ENCODE assay signal across 13 cellular contexts in genomic region chr2:54475285-54475684, GRCh38. TPM values are rescaled to one million over a fixed set of nuclear protein-coding genes. Genes with fewer than 3 reads are reported as not detected.
DNase-seq lines count a peak whose midpoint lies in the region; ATAC-seq and TF ChIP-seq lines count a peak whose summit lies in the region.
"Had no signal": no experiment of that assay in that cellular context is flagged by ENCODE, and none has a peak within 500 bp of the region (broad histone marks: within the 10 kb centered on the region; RNA-seq: fewer than 3 reads in every experiment).

No MANE protein-coding gene starts in this region.

- 57% methylated on average over 3 of the region's 3 CpGs for WGBS in esophagus muscularis mucosa
- 55 to 64% methylated on average over 3 of the region's 3 CpGs for WGBS in upper lobe of left lung, 2 donors

- TF ChIP-seq EP300 in esophagus muscularis mucosa (IDR thresholded peaks at IDR 0.05), result no peak
- TF ChIP-seq EP300 in upper lobe of left lung (IDR thresholded peaks at IDR 0.05), result no peak

- H3K27ac ChIP-seq in esophagus muscularis mucosa (replicated peaks in 1 of 4) (peak overlapping the region; percentile 13 to 45 (median 37)), upper lobe of left lung (peak overlapping the region in 3 of 4 donors; percentile 1 to 76 (median 32))

- no peaks in the 10 kb centered on the region for H3K9me2 ChIP-seq in Loucy (replicated peaks; ENCODE audit: low read depth, low read length)

- intact Hi-C loops in esophagus muscularis mucosa (cut with DNase I), result no loop called here

- H3K36me3 ChIP-seq in Loucy (ENCODE audit: insufficient read depth, low read length), result no peaks in the 10 kb centered on the region
- H3K36me3 ChIP-seq in esophagus muscularis mucosa, result no peaks in the 10 kb centered on the region
- no peaks in the 10 kb centered on the region for H3K36me3 ChIP-seq in upper lobe of left lung
- H3K36me3 ChIP-seq: HAP-1 had no signal

- no peak for DNase-seq in esophagus muscularis mucosa (ENCODE audit: extremely low spot score)
- peak; percentile 74 for DNase-seq in myocyte (ENCODE audit: low read depth)
- no peak for DNase-seq in upper lobe of left lung
- DNase-seq in foreskin fibroblast, result no peak
- DNase-seq: NCI-H1930; NCI-H2171; NCI-H446; NK-92 treated with Interleukin-12 subunit alpha and Interleukin-12 subunit beta, amount 100 ng/mL, for 24 hours; SIG-M5 had no signal

- ATAC-seq in upper lobe of left lung (ENCODE audit: low FRiP score in 2 of 2) (no peak), GM21717 (IDR thresholded peaks at IDR 0.05; ENCODE audit: unreplicated experiment) (no peak), HG03039 (IDR thresholded peaks at IDR 0.05; ENCODE audit: unreplicated experiment) (no peak)

- 0 out of 2 replicates have a peak overlapping the region, but pooled peaks have one; percentile 16 for H2AFZ ChIP-seq in Loucy (ENCODE audit: low read length)

- no peak overlapping the region for H3K9ac ChIP-seq in Loucy (ENCODE audit: low read depth, low read length, poor library complexity, severe bottlenecking)

- H3K4me3 ChIP-seq in Loucy (ENCODE audit: low read length, poor library complexity, severe bottlenecking), result no peak overlapping the region
- H3K4me3 ChIP-seq in esophagus muscularis mucosa, result no peak overlapping the region
- H3K4me3 ChIP-seq in upper lobe of left lung, result no peak overlapping the region
- no peak overlapping the region for H3K4me3 ChIP-seq in foreskin fibroblast (ENCODE audit: low read depth in 1 of 2, low read length in 2 of 2)
- H3K4me3 ChIP-seq: HAP-1 had no signal

- H3K9me3 ChIP-seq in Loucy (ENCODE audit: insufficient read depth, low read depth, low read length), result no peaks in the 10 kb centered on the region
- no peaks in the 10 kb centered on the region for H3K9me3 ChIP-seq in esophagus muscularis mucosa
- H3K9me3 ChIP-seq in upper lobe of left lung, result no peaks in the 10 kb centered on the region
- H3K9me3 ChIP-seq: HAP-1 had no signal

- peaks cover 11% of the 10 kb centered on the region for H3K79me2 ChIP-seq in Loucy (ENCODE audit: insufficient read depth, low read length)

- TF ChIP-seq CTCF in Loucy (conservative IDR thresholded peaks at IDR 0.05; ENCODE audit: low read length) (no peak), esophagus muscularis mucosa (IDR thresholded peaks at IDR 0.05) (no peak), upper lobe of left lung (IDR thresholded peaks at IDR 0.05) (no peak), foreskin fibroblast (IDR thresholded peaks at IDR 0.05; ENCODE audit: low read depth, low read length) (no peak)

- H4K20me1 ChIP-seq in Loucy (ENCODE audit: insufficient read depth, low read length, poor library complexity, severe bottlenecking), result no peaks in the 10 kb centered on the region

- H3K27me3 ChIP-seq in Loucy (ENCODE audit: insufficient read depth, low read length, poor library complexity, severe bottlenecking), result no peaks in the 10 kb centered on the region
- H3K27me3 ChIP-seq in esophagus muscularis mucosa, result no peaks in the 10 kb centered on the region
- no peaks in the 10 kb centered on the region for H3K27me3 ChIP-seq in upper lobe of left lung

- peaks cover 46% of the 10 kb centered on the region for H3K4me1 ChIP-seq in Loucy (ENCODE audit: insufficient read depth, low read length, poor library complexity, severe bottlenecking)
- H3K4me1 ChIP-seq in esophagus muscularis mucosa, result peaks cover 95 to 100% (median 99%) of the 10 kb centered on the region in 4 donors
- peaks cover 47 to 73% (median 63%) of the 10 kb centered on the region in 4 donors for H3K4me1 ChIP-seq in upper lobe of left lung

- no peak overlapping the region for H3K4me2 ChIP-seq in Loucy (ENCODE audit: low read depth, low read length, poor library complexity, severe bottlenecking)

- no peak for TF ChIP-seq POLR2A in esophagus muscularis mucosa (IDR thresholded peaks at IDR 0.05; ENCODE audit: low read depth)
- TF ChIP-seq POLR2A in upper lobe of left lung (IDR thresholded peaks at IDR 0.05), result no peak

- H3F3A ChIP-seq in Loucy (ENCODE audit: low read depth), result peaks cover 8% of the 10 kb centered on the region; the same call in 1 of the 2 replicates

RNA-seq across cellular contexts. Expression of gene SPTBN1, which starts 19.2 kb away (rescaled TPM):
- total RNA-seq in esophagus muscularis mucosa, result 100 to 1,000 TPM; 465 to 600 (median 547) TPM
- total RNA-seq in myocyte, result 277 and 308 TPM in 2 replicates
- 222 TPM for polyA plus RNA-seq in myocyte (2012)
- total RNA-seq in upper lobe of left lung, result 100 to 1,000 TPM; 449 to 911 (median 654) TPM
